In genomic region chr7:22563621-22564241, GRCh38 we compare ENCODE assay signal across 8 cellular contexts.
DNase-seq lines count a peak whose midpoint lies in the region; ATAC-seq, FAIRE-seq and TF ChIP-seq lines count a peak whose summit lies in the region.

No MANE protein-coding gene starts in this region.

- H2AFZ ChIP-seq in PC-3 (ENCODE audit: low read length): no peak overlapping the region
- H2AFZ ChIP-seq in fibroblast of lung (ENCODE audit: low read length): no peak overlapping the region

- CTCF ChIA-PET in PC-3 (lab: Charles Lee): interaction anchor here (0.6 kb wide), 1 partner anchor 160 kb away, joined by 9 read pairs; no protein-coding TSS in a partner anchor

- no peaks in the 10 kb centered on the region for H3K9me2 ChIP-seq in PC-3 (replicated peaks; ENCODE audit: low read length)

- TF ChIP-seq CTCF in PC-3 (conservative IDR thresholded peaks at IDR 0.05; ENCODE audit: low read depth, low read length) (no peak), fibroblast of lung (conservative IDR thresholded peaks at IDR 0.05 in 1 of 2, IDR thresholded peaks at IDR 0.05 in 1 of 2; ENCODE audit: low read depth in 1 of 2, low read length in 2 of 2) (no peak)

- BruUV-seq in PC-3 (replicated peaks; lab: Mats Ljungman, UMichigan): no TSS peak

- H3K36me3 Mint-ChIP-seq in stimulated activated memory B cell treated with anti-CD40 and anti-IgM and Interleukin-4, amounts not matched to agents 10 μg/mL and 1 μg/mL and 100 μg/mL, for 72 hours: no peaks in the 10 kb centered on the region

- peak overlapping the region; percentile 51 for H3K27ac Mint-ChIP-seq in stimulated activated memory B cell treated with anti-CD40 and anti-IgM and Interleukin-4, amounts not matched to agents 10 μg/mL and 1 μg/mL and 100 μg/mL, for 72 hours

- peak overlapping the region; percentile 61 for H3K4me2 ChIP-seq in PC-3 (ENCODE audit: low read length)
- peak overlapping the region; percentile 48 for H3K4me2 ChIP-seq in fibroblast of lung (ENCODE audit: extremely low read depth, insufficient read depth, low read length)

- DNase-seq in ELR (ENCODE audit: low read depth) (peak; percentile 66), PC-3 (peak; percentile 9), fibroblast of lung (ENCODE audit: low read depth in 2 of 2) (peak in 1 of 2 donors; percentile 74), urothelium cell line (ENCODE audit: low spot score) (no peak), epidermal melanocyte (ENCODE audit: insufficient read length, low spot score) (no peak)

- H4K20me1 ChIP-seq in PC-3 (ENCODE audit: low read length): no peaks in the 10 kb centered on the region
- H4K20me1 ChIP-seq in fibroblast of lung (ENCODE audit: control insufficient read depth, extremely low read depth, insufficient read depth, low read length): no peaks in the 10 kb centered on the region

- no peaks in the 10 kb centered on the region for H3K9me3 Mint-ChIP-seq in stimulated activated memory B cell treated with anti-CD40 and anti-IgM and Interleukin-4, amounts not matched to agents 10 μg/mL and 1 μg/mL and 100 μg/mL, for 72 hours

- no peaks in the 10 kb centered on the region for H3K27me3 Mint-ChIP-seq in stimulated activated memory B cell treated with anti-CD40 and anti-IgM and Interleukin-4, amounts not matched to agents 10 μg/mL and 1 μg/mL and 100 μg/mL, for 72 hours

- H3K27ac ChIP-seq in PC-3 (ENCODE audit: low read length): peak overlapping the region; percentile 95
- peak overlapping the region; percentile 35 for H3K27ac ChIP-seq in fibroblast of lung (ENCODE audit: insufficient read depth, low read length)

- no peaks in the 10 kb centered on the region for H3F3A ChIP-seq in PC-3 (ENCODE audit: low read length, unreplicated experiment)

- POLR2A ChIA-PET in PC-3 (lab: Charles Lee; ENCODE audit: unreplicated experiment): no interaction called here

- ATAC-seq in GM21825 (IDR thresholded peaks at IDR 0.05; ENCODE audit: unreplicated experiment): peak; percentile 27
- ATAC-seq in PC-3: no peak
- peak; percentile 56 for ATAC-seq in stimulated activated memory B cell treated with anti-CD40 and anti-IgM and Interleukin-4, amounts not matched to agents 10 μg/mL and 1 μg/mL and 100 μg/mL, for 72 hours
- ATAC-seq in HG03521 (IDR thresholded peaks at IDR 0.05; ENCODE audit: unreplicated experiment): no peak

- H3K4me3 Mint-ChIP-seq in stimulated activated memory B cell treated with anti-CD40 and anti-IgM and Interleukin-4, amounts not matched to agents 10 μg/mL and 1 μg/mL and 100 μg/mL, for 72 hours: peak overlapping the region; percentile 38

- H3K79me2 ChIP-seq in PC-3 (ENCODE audit: low read length) (no peaks in the 10 kb centered on the region), fibroblast of lung (ENCODE audit: control insufficient read depth, insufficient read depth, low read length) (no peaks in the 10 kb centered on the region)

- peaks cover 70% of the 10 kb centered on the region for H3K4me1 ChIP-seq in PC-3 (ENCODE audit: insufficient read depth, low read length)
- H3K4me1 ChIP-seq in fibroblast of lung (ENCODE audit: control insufficient read depth, extremely low read depth, insufficient read depth, low read length): peaks cover 36% of the 10 kb centered on the region

- intact Hi-C loops in PC-3 (cut with micrococcal nuclease): loop anchor here (5.0 to 10.0 kb wide), 2 partner anchors 34 to 291 kb away; no protein-coding TSS in a partner anchor

- H3K36me3 ChIP-seq in PC-3 (ENCODE audit: low read depth, low read length): no peaks in the 10 kb centered on the region
- H3K36me3 ChIP-seq in fibroblast of lung (ENCODE audit: control insufficient read depth, insufficient read depth, low read length): no peaks in the 10 kb centered on the region

- H3K27me3 ChIP-seq in PC-3 (ENCODE audit: low read length): no peaks in the 10 kb centered on the region
- H3K27me3 ChIP-seq in fibroblast of lung (ENCODE audit: control insufficient read depth, insufficient read depth, low read length): no peaks in the 10 kb centered on the region

- H3K9ac ChIP-seq in PC-3 (ENCODE audit: low read length) (peak overlapping the region; percentile 83), fibroblast of lung (ENCODE audit: insufficient read depth, low read length) (peak overlapping the region; percentile 34)

- peaks cover 70% of the 10 kb centered on the region for H3K4me1 Mint-ChIP-seq in stimulated activated memory B cell treated with anti-CD40 and anti-IgM and Interleukin-4, amounts not matched to agents 10 μg/mL and 1 μg/mL and 100 μg/mL, for 72 hours

- no peaks in the 10 kb centered on the region for H3K9me3 ChIP-seq in PC-3 (ENCODE audit: low read length)
- no peaks in the 10 kb centered on the region for H3K9me3 ChIP-seq in fibroblast of lung (ENCODE audit: control insufficient read depth, insufficient read depth, low read depth, low read length)

- FAIRE-seq in urothelium cell line (lab: Jason Lieb, UNC): no peak

- no peak overlapping the region for H3K4me3 ChIP-seq in PC-3 (ENCODE audit: low read length)
- H3K4me3 ChIP-seq in fibroblast of lung (replicated peaks in 1 of 4; ENCODE audit: control extremely low read depth in 1 of 4, insufficient read depth in 1 of 4, low read depth in 3 of 4, low read length in 4 of 4): peak overlapping the region in 2 of 4 experiments; percentile 5 to 9

Comparison
In these comparisons a context has a peak if more than half of its experiments do, and no peak if none do; other contexts are left out.
1. DNase-seq: peak in ELR (single experiment) and PC-3 (single experiment); none in urothelium cell line (single experiment) and epidermal melanocyte (single experiment).
2. ATAC-seq: peak in GM21825 (single experiment) and stimulated activated memory B cell treated with anti-CD40 and anti-IgM and Interleukin-4, amounts not matched to agents 10 μg/mL and 1 μg/mL and 100 μg/mL, for 72 hours (single experiment); none in PC-3 (single experiment) and HG03521 (single experiment).